In genomic region chr11:66043008-66043906, GRCh38 we compare ENCODE assay signal across 1 cellular context.
TF ChIP-seq lines count a peak whose summit lies in the region.

No MANE protein-coding gene starts in this region.

TF ChIP-seq in K562, 482 proteins besides CTCF, POLR2A, EP300 and RAD21:
- peak; percentile 16; the same call in 1 of the 2 replicates for TF ChIP-seq ZBTB33 (CRISPR knock-in tag; IDR thresholded peaks at IDR 0.05)
- no peak for TF ChIP-seq NCOA4 (IDR thresholded peaks at IDR 0.05; ENCODE audit: partially characterized antibody)
